19 cellular contexts compared by ENCODE assay signal in the genomic region with DNA sequence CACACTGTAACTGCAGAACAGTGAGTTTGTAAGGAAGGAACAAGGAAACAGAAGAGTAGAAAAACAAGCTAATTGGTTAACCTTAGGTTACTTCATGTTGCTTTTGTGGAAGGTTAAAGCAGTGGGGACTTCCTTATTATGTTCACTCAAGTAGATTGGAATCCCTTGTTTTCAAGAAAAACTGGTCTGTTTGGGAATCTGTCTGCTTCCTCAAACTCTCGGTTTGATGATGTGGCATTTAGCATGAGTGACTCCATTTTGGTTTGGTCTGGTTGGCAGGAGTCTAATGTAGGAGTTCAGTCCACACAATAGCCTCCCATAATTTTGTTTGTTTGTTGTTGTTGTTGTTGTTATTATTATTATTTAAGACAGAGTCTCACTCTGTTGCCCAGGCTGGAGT.
DNase-seq lines count a peak whose midpoint lies in the region.
"Had no signal": no experiment of that assay in that cellular context is flagged by ENCODE, and none has a peak within 500 bp of the region (broad histone marks: within the 10 kb centered on the region; RNA-seq: fewer than 3 reads in every experiment).

No MANE protein-coding gene starts in this region.

- peak overlapping the region; percentile 52 for H3K27ac Mint-ChIP-seq in dendritic cell treated with granulocyte-macrophage colony-stimulating factor and Interleukin-4, amounts not matched to agents 40 ng/mL and 50 ng/mL, for 4 days
- H3K27ac Mint-ChIP-seq: B cell had no signal

- H3K27me3 Mint-ChIP-seq in dendritic cell treated with granulocyte-macrophage colony-stimulating factor and Interleukin-4, amounts not matched to agents 40 ng/mL and 50 ng/mL, for 4 days, result peaks cover 10% of the 10 kb centered on the region

- H3K4me3 Mint-ChIP-seq in dendritic cell treated with granulocyte-macrophage colony-stimulating factor and Interleukin-4, amounts not matched to agents 40 ng/mL and 50 ng/mL, for 4 days, result no peak overlapping the region
- H3K4me3 Mint-ChIP-seq: B cell, CD14-positive monocyte had no signal

- no peaks in the 10 kb centered on the region for H3K9me3 Mint-ChIP-seq in dendritic cell treated with granulocyte-macrophage colony-stimulating factor and Interleukin-4, amounts not matched to agents 40 ng/mL and 50 ng/mL, for 4 days

- peaks cover 29% of the 10 kb centered on the region for H3K4me1 Mint-ChIP-seq in dendritic cell treated with granulocyte-macrophage colony-stimulating factor and Interleukin-4, amounts not matched to agents 40 ng/mL and 50 ng/mL, for 4 days (ENCODE audit: low read depth)

- peaks cover 8% of the 10 kb centered on the region for H3K36me3 Mint-ChIP-seq in dendritic cell treated with granulocyte-macrophage colony-stimulating factor and Interleukin-4, amounts not matched to agents 40 ng/mL and 50 ng/mL, for 4 days (ENCODE audit: low read depth)

- intact Hi-C loops in dendritic cell treated with granulocyte-macrophage colony-stimulating factor and Interleukin-4, amounts not matched to agents 40 ng/mL and 50 ng/mL, for 4 days (cut with micrococcal nuclease), result no loop called here

- DNase-seq in SIG-M5 treated with dmso at 0.1 percent for 504 hours (lab: John Stamatoyannopoulos, UW; ENCODE audit: unreplicated experiment) (peak; percentile 16), SIG-M5 (lab: John Stamatoyannopoulos, UW) (no peak), MV-4-11 (lab: John Stamatoyannopoulos, UW) (peak; percentile 29), amygdala (lab: John Stamatoyannopoulos, UW) (no peak), NCI-H510A treated with DMSO at 0.1 percent for 48 hours (lab: John Stamatoyannopoulos, UW) (no peak), medulla oblongata (ENCODE audit: extremely low spot score) (no peak)
- DNase-seq: DMS 273 treated with DMSO at 0.1 percent for 48 hours, MM.1S, NCI-H1105, NCI-H146, NCI-H2029, NCI-H345, NCI-H524 treated with DMSO at 0.1 percent for 48 hours, NCI-H82, SHP77, T1000 had no signal

Comparison
In these comparisons a context has a peak if more than half of its experiments do, and no peak if none do; other contexts are left out.
1. DNase-seq: peak in SIG-M5 treated with dmso at 0.1 percent for 504 hours (single experiment) and MV-4-11 (single experiment); none in SIG-M5 (single experiment), amygdala (0 of 56), NCI-H510A treated with DMSO at 0.1 percent for 48 hours (single experiment) and medulla oblongata (single experiment).